In genomic region chr9:18811171-18811570, GRCh38 we compare ENCODE assay signal across 25 cellular contexts.
"Had no signal": no experiment of that assay in that cellular context is flagged by ENCODE, and none has a peak within 500 bp of the region (broad histone marks: within the 10 kb centered on the region; RNA-seq: fewer than 3 reads in every experiment).

No MANE protein-coding gene starts in this region.

- DNase-seq: head of caudate nucleus; hippocampal formation; immature natural killer cell; kidney; left ventricle myocardium inferior; midbrain; naive B cell; pancreas; retina; right cardiac atrium; sigmoid colon; small intestine; spleen; stimulated activated CD4-positive, alpha-beta T cell treated with anti-CD3 and anti-CD28 coated beads, Interleukin-4, amount 100 ng/mL, for 24 hours; stimulated activated naive CD8-positive, alpha-beta T cell treated with anti-CD3 and anti-CD28 coated beads, Interleukin-15, Interleukin-2, amounts not matched to agents 100 U/mL and 50 U/mL, for 24 hours; stomach; testis; thyroid gland; transverse colon; upper lobe of left lung had no signal

- H3K27ac Mint-ChIP-seq: immature natural killer cell; naive B cell; natural killer cell treated with Interleukin-12 subunit alpha and Interleukin-12 subunit beta and Interleukin-15 and Interleukin-18, amount 100 ng/mL, for 72 hours; stimulated activated effector memory CD8-positive, alpha-beta T cell treated with anti-CD3 and anti-CD28 coated beads, Interleukin-12 subunit alpha, Interleukin-12 subunit beta, amount 100 ng/mL, for 72 hours had no signal

- ATAC-seq: pancreas; right cardiac atrium; stimulated activated effector memory CD8-positive, alpha-beta T cell treated with anti-CD3 and anti-CD28 coated beads, Interleukin-12 subunit alpha, Interleukin-12 subunit beta, amount 100 ng/mL, for 72 hours; stimulated activated naive CD8-positive, alpha-beta T cell treated with anti-CD3 and anti-CD28 coated beads, Interleukin-15, Interleukin-2, amounts not matched to agents 100 U/mL and 50 U/mL, for 24 hours had no signal

- H3K4me3 Mint-ChIP-seq: immature natural killer cell; naive B cell; natural killer cell treated with Interleukin-12 subunit alpha and Interleukin-12 subunit beta and Interleukin-15 and Interleukin-18, amount 100 ng/mL, for 72 hours; stimulated activated effector memory CD8-positive, alpha-beta T cell treated with anti-CD3 and anti-CD28 coated beads, Interleukin-12 subunit alpha, Interleukin-12 subunit beta, amount 100 ng/mL, for 72 hours had no signal

- H3K36me3 ChIP-seq: left ventricle myocardium inferior, pancreas, prostate gland, sigmoid colon, spleen, stomach, thyroid gland, transverse colon, upper lobe of left lung, vagina had no signal

- H3K4me1 ChIP-seq: left ventricle myocardium inferior, pancreas, prostate gland, spleen, testis, upper lobe of left lung, vagina had no signal

- H3K27ac ChIP-seq: left ventricle myocardium inferior, pancreas, prostate gland, sigmoid colon, spleen, stomach, testis, thyroid gland, upper lobe of left lung, vagina had no signal

- H3K4me3 ChIP-seq: left ventricle myocardium inferior, lung, pancreas, prostate gland, sigmoid colon, spleen, stomach, testis, thyroid gland, transverse colon, upper lobe of left lung, vagina had no signal

- H3K4me1 Mint-ChIP-seq: immature natural killer cell; naive B cell; stimulated activated effector memory CD8-positive, alpha-beta T cell treated with anti-CD3 and anti-CD28 coated beads, Interleukin-12 subunit alpha, Interleukin-12 subunit beta, amount 100 ng/mL, for 72 hours had no signal

- H3K36me3 Mint-ChIP-seq: immature natural killer cell; naive B cell; natural killer cell treated with Interleukin-12 subunit alpha and Interleukin-12 subunit beta and Interleukin-15 and Interleukin-18, amount 100 ng/mL, for 72 hours; stimulated activated effector memory CD8-positive, alpha-beta T cell treated with anti-CD3 and anti-CD28 coated beads, Interleukin-12 subunit alpha, Interleukin-12 subunit beta, amount 100 ng/mL, for 72 hours had no signal

- H3K27me3 ChIP-seq: pancreas, sigmoid colon, spleen, stomach, testis, thyroid gland, transverse colon, upper lobe of left lung, vagina had no signal

- H3K9me3 Mint-ChIP-seq: natural killer cell treated with Interleukin-12 subunit alpha and Interleukin-12 subunit beta and Interleukin-15 and Interleukin-18, amount 100 ng/mL, for 72 hours; stimulated activated effector memory CD8-positive, alpha-beta T cell treated with anti-CD3 and anti-CD28 coated beads, Interleukin-12 subunit alpha, Interleukin-12 subunit beta, amount 100 ng/mL, for 72 hours had no signal

- H3K9me3 ChIP-seq: pancreas, prostate gland, testis, thyroid gland, transverse colon, upper lobe of left lung, vagina had no signal

- FAIRE-seq: small intestine had no signal
